In genomic region chr17:8155341-8156173, GRCh38 we compare ENCODE assay signal across 9 cellular contexts. TPM values are rescaled to one million over a fixed set of nuclear protein-coding genes. Genes with fewer than 3 reads are reported as not detected.
DNase-seq lines count a peak whose midpoint lies in the region; ATAC-seq, FAIRE-seq and TF ChIP-seq lines count a peak whose summit lies in the region.
"Had no signal": no experiment of that assay in that cellular context is flagged by ENCODE, and none has a peak within 500 bp of the region (broad histone marks: within the 10 kb centered on the region; RNA-seq: fewer than 3 reads in every experiment).

No MANE protein-coding gene starts in this region.

- H4K20me1 ChIP-seq in OCI-LY7 (ENCODE audit: insufficient read depth, low read length) = no peaks in the 10 kb centered on the region

- TF ChIP-seq CTCF in CD4-positive, alpha-beta T cell (IDR thresholded peaks at IDR 0.05) = no peak
- TF ChIP-seq CTCF in OCI-LY7 (conservative IDR thresholded peaks at IDR 0.05; ENCODE audit: low read length) = no peak
- TF ChIP-seq CTCF in parathyroid adenoma (IDR thresholded peaks at IDR 0.05) = no peak

- H2AFZ ChIP-seq in OCI-LY7 (ENCODE audit: low read length) (no peak overlapping the region), parathyroid adenoma (no peak overlapping the region)

- no peak overlapping the region for H3K4me3 Mint-ChIP-seq in CD4-positive, alpha-beta T cell
- H3K4me3 Mint-ChIP-seq: neural crest cell had no signal

- peak overlapping the region; percentile 75 for H3K4me3 ChIP-seq in OCI-LY7 (ENCODE audit: low read depth, low read length, poor library complexity, severe bottlenecking)
- peak overlapping the region; percentile 98 for H3K4me3 ChIP-seq in parathyroid adenoma (ENCODE audit: low read depth, low read length)

- peaks cover 18% of the 10 kb centered on the region for H3K36me3 ChIP-seq in OCI-LY7 (ENCODE audit: insufficient read depth, low read length)
- no peaks in the 10 kb centered on the region for H3K36me3 ChIP-seq in parathyroid adenoma (ENCODE audit: control insufficient read depth, insufficient read depth, low read length)

- H3K27me3 ChIP-seq in CD4-positive, alpha-beta T cell (ENCODE audit: control insufficient read depth, insufficient read depth, low read length) = no peaks in the 10 kb centered on the region
- no peaks in the 10 kb centered on the region for H3K27me3 ChIP-seq in parathyroid adenoma (ENCODE audit: control insufficient read depth, insufficient read depth, low read length)

- H3K36me3 Mint-ChIP-seq in CD4-positive, alpha-beta T cell (ENCODE audit: low read depth) = peaks cover 66% of the 10 kb centered on the region

- H3K4me1 ChIP-seq in OCI-LY7 (ENCODE audit: insufficient read depth, low read length, poor library complexity, severe bottlenecking) (peaks cover 56% of the 10 kb centered on the region), parathyroid adenoma (peaks cover 31% of the 10 kb centered on the region)

- H3K79me2 ChIP-seq in OCI-LY7 (ENCODE audit: insufficient read depth, low read depth, low read length) = peaks cover 8% of the 10 kb centered on the region; the same call in 1 of the 2 replicates
- peaks cover 30% of the 10 kb centered on the region for H3K79me2 ChIP-seq in parathyroid adenoma

- DNase-seq in CD4-positive, alpha-beta T cell = peak in 1 of 10 experiments; percentile 39
- DNase-seq in OCI-LY7 (ENCODE audit: low spot score) (no peak), fibroblast of peridontal ligament (ENCODE audit: extremely low read depth) (peak; percentile 40), NCI-H526 (lab: John Stamatoyannopoulos, UW) (no peak), GM12891 (ENCODE audit: insufficient read length, low spot score) (no peak), SW480 (ENCODE audit: low spot score) (no peak)

- no peak for ATAC-seq in CD4-positive, alpha-beta T cell (ENCODE audit: poor library complexity)
- no peak for ATAC-seq in GM18907 (IDR thresholded peaks at IDR 0.05; ENCODE audit: unreplicated experiment)

- no peak overlapping the region for H3K27ac Mint-ChIP-seq in CD4-positive, alpha-beta T cell

- peak overlapping the region; percentile 100 for H3K9ac ChIP-seq in parathyroid adenoma

- TF ChIP-seq POLR2A in GM12891 (IDR thresholded peaks at IDR 0.05; ENCODE audit: low read depth, low read length) = no peak

- CTCF ChIA-PET in CD4-positive, alpha-beta T cell (lab: Charles Lee) = interaction anchor here (3.1 kb wide), 1 partner anchor 17 kb away, joined by 32 read pairs; no protein-coding TSS in a partner anchor
- CTCF ChIA-PET in OCI-LY7 (lab: Charles Lee; ENCODE audit: unreplicated experiment) = no interaction called here

- H3K9me2 ChIP-seq in OCI-LY7 (ENCODE audit: insufficient read depth, low read length) = no peaks in the 10 kb centered on the region

- no TSS peak for BruUV-seq in OCI-LY7 (replicated peaks; lab: Mats Ljungman, UMichigan)

- intact Hi-C loops in CD4-positive, alpha-beta T cell (cut with DNase I, micrococcal nuclease) = loop anchor here (1.0 to 10.0 kb wide), 8 partner anchors 17 to 671 kb away; partner anchors contain the start of genes ALOXE3 (in 1 of the 2), CTC1 (in 1 of the 2), KDM6B (in 1 of the 2) and PFAS (in 1 of the 2)
- intact Hi-C loops in OCI-LY7 (cut with micrococcal nuclease; ENCODE audit: unreplicated experiment) = loop anchor here (1.0 to 10.0 kb wide), 4 partner anchors 17 to 321 kb away; partner anchors contain the start of gene KDM6B

- H3K9me3 ChIP-seq in CD4-positive, alpha-beta T cell (ENCODE audit: control insufficient read depth, low read length) = no peaks in the 10 kb centered on the region
- H3K9me3 ChIP-seq in OCI-LY7 (ENCODE audit: low read length) (no peaks in the 10 kb centered on the region), parathyroid adenoma (ENCODE audit: control insufficient read depth, low read length) (no peaks in the 10 kb centered on the region)

- H3K4me2 ChIP-seq in OCI-LY7 (ENCODE audit: low read length) (peak overlapping the region; percentile 95), parathyroid adenoma (ENCODE audit: low read length) (peak overlapping the region; percentile 100)

- peaks cover 4% of the 10 kb centered on the region for H3K27me3 Mint-ChIP-seq in CD4-positive, alpha-beta T cell

- peak overlapping the region; percentile 99 for H3K27ac ChIP-seq in CD4-positive, alpha-beta T cell (ENCODE audit: low read depth, low read length)
- H3K27ac ChIP-seq in OCI-LY7 (ENCODE audit: low read depth, low read length, poor library complexity, severe bottlenecking) (peak overlapping the region; percentile 36), parathyroid adenoma (peak overlapping the region; percentile 100)

- no peak for FAIRE-seq in GM12891 (lab: Jason Lieb, UNC)

- H3K4me1 Mint-ChIP-seq in CD4-positive, alpha-beta T cell (ENCODE audit: low read depth) = peaks cover 66% of the 10 kb centered on the region

- POLR2A ChIA-PET in CD4-positive, alpha-beta T cell (lab: Charles Lee) = interaction anchor here (0.7 to 16.4 kb wide), 23 partner anchors 8 to 469 kb away, joined by 3 to 419 read pairs (median 14); partner anchors contain the start of genes ALOXE3, AURKB, BORCS6 and CTC1
- POLR2A ChIA-PET in OCI-LY7 (lab: Charles Lee) = interaction anchor here (0.9 to 1.9 kb wide), 2 partner anchors 18 to 23 kb away, joined by 3 to 18 read pairs; no protein-coding TSS in a partner anchor

- H3K9me3 Mint-ChIP-seq in CD4-positive, alpha-beta T cell = no peaks in the 10 kb centered on the region
- H3K9me3 Mint-ChIP-seq: neural crest cell had no signal

TF ChIP-seq in GM12891, 5 proteins besides CTCF, POLR2A, EP300 and RAD21:
- TF ChIP-seq TAF1 (IDR thresholded peaks at IDR 0.05; ENCODE audit: low read depth, low read length) = no peak
- no peak for TF ChIP-seq PAX5 (IDR thresholded peaks at IDR 0.05; ENCODE audit: insufficient read depth, low read length, severe bottlenecking)
- TF ChIP-seq SPI1 (IDR thresholded peaks at IDR 0.05; ENCODE audit: low read depth, low read length) = no peak
- TF ChIP-seq POU2F2 (IDR thresholded peaks at IDR 0.05; ENCODE audit: low read depth, low read length) = no peak
- TF ChIP-seq POLR2AphosphoS5 (IDR thresholded peaks at IDR 0.05; ENCODE audit: low read depth, low read length) = no peak

RNA-seq across cellular contexts. Expression of gene PER1, which starts 3.4 kb away (rescaled TPM):
- total RNA-seq in CD4-positive, alpha-beta T cell = 1,000 to 10,000 TPM; 1,723 to 1,794 TPM
- 13.9 and 15.4 TPM in 2 replicates for total RNA-seq in OCI-LY7 (2014; rRNA removed; shearing (Covaris generic))
- total RNA-seq in OCI-LY7 (2022) = 38.0 and 48.0 TPM in 2 replicates
- 17.1 TPM for polyA plus RNA-seq in GM12891 (2012; ENCODE audit: low read depth, missing spikeins)

RNA-seq across cellular contexts. Expression of gene VAMP2, which starts 7.2 kb away (rescaled TPM):
- total RNA-seq in CD4-positive, alpha-beta T cell = 100 to 1,000 TPM; 351 to 366 TPM
- 10.4 and 21.2 TPM in 2 replicates for total RNA-seq in OCI-LY7 (2014; rRNA removed; shearing (Covaris generic))
- 40.9 and 45.1 TPM in 2 replicates for total RNA-seq in OCI-LY7 (2022)
- polyA plus RNA-seq in GM12891 (2012; ENCODE audit: low read depth, missing spikeins) = 40.0 TPM

RNA-seq across cellular contexts. Expression of gene TMEM107, which starts 20.6 kb away (rescaled TPM):
- total RNA-seq in CD4-positive, alpha-beta T cell = 10 to 100 TPM; 12.2 to 12.9 TPM
- 34.6 and 57.0 TPM in 2 replicates for total RNA-seq in OCI-LY7 (2014; rRNA removed; shearing (Covaris generic))
- 43.9 and 45.4 TPM in 2 replicates for total RNA-seq in OCI-LY7 (2022)
- polyA plus RNA-seq in GM12891 (2012; ENCODE audit: low read depth, missing spikeins) = 14.7 TPM

RNA-seq across cellular contexts. Expression of gene HES7, which starts 31.7 kb away (rescaled TPM):
- total RNA-seq in CD4-positive, alpha-beta T cell = under 1 TPM; 0.52 to 0.53 TPM
- total RNA-seq in OCI-LY7 (2014; rRNA removed; shearing (Covaris generic)) = 0.44 and 0.75 TPM in 2 replicates
- 4.6 and 5.8 TPM in 2 replicates for total RNA-seq in OCI-LY7 (2022)
- polyA plus RNA-seq in GM12891 (2012; ENCODE audit: low read depth, missing spikeins) = 0.39 TPM

RNA-seq across cellular contexts. Expression of gene BORCS6, which starts 34.4 kb away (rescaled TPM):
- 1 to 10 TPM; 6.1 to 6.4 TPM for total RNA-seq in CD4-positive, alpha-beta T cell
- total RNA-seq in OCI-LY7 (2014; rRNA removed; shearing (Covaris generic)) = 13.9 and 14.3 TPM in 2 replicates
- 12.0 and 12.7 TPM in 2 replicates for total RNA-seq in OCI-LY7 (2022)
- polyA plus RNA-seq in GM12891 (2012; ENCODE audit: low read depth, missing spikeins) = 5.5 TPM

Comparison
In these comparisons a context has a peak if more than half of its experiments do, and no peak if none do; other contexts are left out.
1. H3K27ac ChIP-seq: peak in every context shown above with its lines; median percentile 100 in parathyroid adenoma; 99 in CD4-positive, alpha-beta T cell; 36 in OCI-LY7.
2. RNA of gene PER1, which starts 3.4 kb away (total RNA-seq): 1,723 to 1,794 TPM in CD4-positive, alpha-beta T cell; 13.9 to 48.0 TPM in OCI-LY7; every median in the first group is over 10 times any median in the second.
3. RNA of gene VAMP2, which starts 7.2 kb away (total RNA-seq): 351 to 366 TPM in CD4-positive, alpha-beta T cell; 10.4 to 45.1 TPM in OCI-LY7; every median in the first group is over 4 times any median in the second.